1 cellular context compared by ENCODE assay signal in the genomic region with DNA sequence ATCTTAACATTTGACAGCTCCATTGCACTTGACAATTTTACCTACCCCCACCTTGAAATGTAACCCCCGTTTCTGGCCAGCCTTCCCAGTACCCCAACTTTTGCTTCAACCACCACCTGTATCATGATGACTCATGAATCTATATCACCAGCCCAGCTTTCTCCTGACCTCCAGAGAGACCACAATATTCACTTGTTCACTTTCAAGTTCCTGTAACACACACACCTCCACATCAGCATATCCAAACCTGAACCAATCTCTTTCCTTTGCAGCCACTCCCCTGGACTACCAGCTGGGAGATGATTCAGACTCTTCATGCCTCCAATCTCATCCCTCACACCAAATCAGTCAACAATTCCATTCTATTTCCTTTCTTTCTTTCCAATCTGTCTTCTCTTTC.
TF ChIP-seq lines count a peak whose summit lies in the region.

No MANE protein-coding gene starts in this region.

TF ChIP-seq in HEK293T, 16 proteins besides CTCF, POLR2A, EP300 and RAD21 (continued from another document):
- TF ChIP-seq BHLHE40 (IDR thresholded peaks at IDR 0.05; ENCODE audit: borderline replicate concordance) (no peak), LEF1 (IDR thresholded peaks at IDR 0.05; ENCODE audit: borderline replicate concordance) (no peak), ARNT (IDR thresholded peaks at IDR 0.05) (no peak), ELF4 (IDR thresholded peaks at IDR 0.05) (no peak), HDGF (IDR thresholded peaks at IDR 0.05; ENCODE audit: borderline replicate concordance) (no peak), FOXK2 (IDR thresholded peaks at IDR 0.05) (no peak), CTBP1 (IDR thresholded peaks at IDR 0.05; ENCODE audit: borderline replicate concordance) (no peak), TARDBP (IDR thresholded peaks at IDR 0.05) (no peak), SP1 (IDR thresholded peaks at IDR 0.05) (no peak), NFRKB (IDR thresholded peaks at IDR 0.05) (no peak), ZNF384 (IDR thresholded peaks at IDR 0.05) (no peak), L3MBTL2 (conservative IDR thresholded peaks at IDR 0.05) (no peak), FOXM1 (IDR thresholded peaks at IDR 0.05; ENCODE audit: borderline replicate concordance) (no peak)
TF ChIP-seq in HEK293T: peak in this region for 0.
